In genomic region chr10:24963646-24964045, GRCh38 we compare ENCODE assay signal across 2 cellular contexts.
TF ChIP-seq lines count a peak whose summit lies in the region.

No MANE protein-coding gene starts in this region.

TF ChIP-seq in liver, 16 proteins besides CTCF, POLR2A, EP300 and RAD21:
- TF ChIP-seq, protein P1, sequence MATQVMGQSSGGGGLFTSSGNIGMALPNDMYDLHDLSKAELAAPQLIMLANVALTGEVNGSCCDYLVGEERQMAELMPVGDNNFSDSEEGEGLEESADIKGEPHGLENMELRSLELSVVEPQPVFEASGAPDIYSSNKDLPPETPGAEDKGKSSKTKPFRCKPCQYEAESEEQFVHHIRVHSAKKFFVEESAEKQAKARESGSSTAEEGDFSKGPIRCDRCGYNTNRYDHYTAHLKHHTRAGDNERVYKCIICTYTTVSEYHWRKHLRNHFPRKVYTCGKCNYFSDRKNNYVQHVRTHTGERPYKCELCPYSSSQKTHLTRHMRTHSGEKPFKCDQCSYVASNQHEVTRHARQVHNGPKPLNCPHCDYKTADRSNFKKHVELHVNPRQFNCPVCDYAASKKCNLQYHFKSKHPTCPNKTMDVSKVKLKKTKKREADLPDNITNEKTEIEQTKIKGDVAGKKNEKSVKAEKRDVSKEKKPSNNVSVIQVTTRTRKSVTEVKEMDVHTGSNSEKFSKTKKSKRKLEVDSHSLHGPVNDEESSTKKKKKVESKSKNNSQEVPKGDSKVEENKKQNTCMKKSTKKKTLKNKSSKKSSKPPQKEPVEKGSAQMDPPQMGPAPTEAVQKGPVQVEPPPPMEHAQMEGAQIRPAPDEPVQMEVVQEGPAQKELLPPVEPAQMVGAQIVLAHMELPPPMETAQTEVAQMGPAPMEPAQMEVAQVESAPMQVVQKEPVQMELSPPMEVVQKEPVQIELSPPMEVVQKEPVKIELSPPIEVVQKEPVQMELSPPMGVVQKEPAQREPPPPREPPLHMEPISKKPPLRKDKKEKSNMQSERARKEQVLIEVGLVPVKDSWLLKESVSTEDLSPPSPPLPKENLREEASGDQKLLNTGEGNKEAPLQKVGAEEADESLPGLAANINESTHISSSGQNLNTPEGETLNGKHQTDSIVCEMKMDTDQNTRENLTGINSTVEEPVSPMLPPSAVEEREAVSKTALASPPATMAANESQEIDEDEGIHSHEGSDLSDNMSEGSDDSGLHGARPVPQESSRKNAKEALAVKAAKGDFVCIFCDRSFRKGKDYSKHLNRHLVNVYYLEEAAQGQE (IDR thresholded peaks at IDR 0.05) = no peak
- TF ChIP-seq EGR1 (IDR thresholded peaks at IDR 0.05; ENCODE audit: low read depth in 2 of 2) = no peak
- no peak for TF ChIP-seq GABPA (IDR thresholded peaks at IDR 0.05 in 1 of 2, conservative IDR thresholded peaks at IDR 0.05 in 1 of 2)
- no peak for TF ChIP-seq RXRA (IDR thresholded peaks at IDR 0.05)
- no peak for TF ChIP-seq FOXA1 (IDR thresholded peaks at IDR 0.05)
- no peak for TF ChIP-seq HNF4A (conservative IDR thresholded peaks at IDR 0.05)
- TF ChIP-seq, protein P2, sequence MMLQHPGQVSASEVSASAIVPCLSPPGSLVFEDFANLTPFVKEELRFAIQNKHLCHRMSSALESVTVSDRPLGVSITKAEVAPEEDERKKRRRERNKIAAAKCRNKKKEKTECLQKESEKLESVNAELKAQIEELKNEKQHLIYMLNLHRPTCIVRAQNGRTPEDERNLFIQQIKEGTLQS (IDR thresholded peaks at IDR 0.05) = no peak
- no peak for TF ChIP-seq SP1 (IDR thresholded peaks at IDR 0.05)

TF ChIP-seq in HepG2, 621 proteins besides CTCF, POLR2A, EP300 and RAD21:
- TF ChIP-seq JDP2 (CRISPR knock-in tag; IDR thresholded peaks at IDR 0.05; ENCODE audit: borderline replicate concordance) (no peak), CCDC6 (CRISPR knock-in tag; IDR thresholded peaks at IDR 0.05) (no peak), ZNF326 (CRISPR knock-in tag; IDR thresholded peaks at IDR 0.05; ENCODE audit: borderline replicate concordance) (no peak), ZNF224 (CRISPR knock-in tag; IDR thresholded peaks at IDR 0.05) (no peak), ZNF468 (CRISPR knock-in tag; IDR thresholded peaks at IDR 0.05) (no peak)
- TF ChIP-seq, protein P3, sequence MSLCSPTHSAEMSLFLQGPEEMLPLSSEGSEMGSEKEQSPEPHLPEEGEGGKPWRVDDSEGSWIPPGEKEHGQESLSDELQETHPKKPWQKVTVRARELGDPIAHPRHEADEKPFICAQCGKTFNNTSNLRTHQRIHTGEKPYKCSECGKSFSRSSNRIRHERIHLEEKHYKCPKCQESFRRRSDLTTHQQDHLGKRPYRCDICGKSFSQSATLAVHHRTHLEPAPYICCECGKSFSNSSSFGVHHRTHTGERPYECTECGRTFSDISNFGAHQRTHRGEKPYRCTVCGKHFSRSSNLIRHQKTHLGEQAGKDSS (CRISPR knock-in tag; IDR thresholded peaks at IDR 0.05; ENCODE audit: borderline replicate concordance, low read depth) = no peak
- TF ChIP-seq, protein P4, sequence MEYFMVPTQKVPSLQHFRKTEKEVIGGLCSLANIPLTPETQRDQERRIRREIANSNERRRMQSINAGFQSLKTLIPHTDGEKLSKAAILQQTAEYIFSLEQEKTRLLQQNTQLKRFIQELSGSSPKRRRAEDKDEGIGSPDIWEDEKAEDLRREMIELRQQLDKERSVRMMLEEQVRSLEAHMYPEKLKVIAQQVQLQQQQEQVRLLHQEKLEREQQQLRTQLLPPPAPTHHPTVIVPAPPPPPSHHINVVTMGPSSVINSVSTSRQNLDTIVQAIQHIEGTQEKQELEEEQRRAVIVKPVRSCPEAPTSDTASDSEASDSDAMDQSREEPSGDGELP (IDR thresholded peaks at IDR 0.05; ENCODE audit: borderline replicate concordance, low read depth) = no peak
